2 cellular contexts compared by ENCODE assay signal in the genomic region with DNA sequence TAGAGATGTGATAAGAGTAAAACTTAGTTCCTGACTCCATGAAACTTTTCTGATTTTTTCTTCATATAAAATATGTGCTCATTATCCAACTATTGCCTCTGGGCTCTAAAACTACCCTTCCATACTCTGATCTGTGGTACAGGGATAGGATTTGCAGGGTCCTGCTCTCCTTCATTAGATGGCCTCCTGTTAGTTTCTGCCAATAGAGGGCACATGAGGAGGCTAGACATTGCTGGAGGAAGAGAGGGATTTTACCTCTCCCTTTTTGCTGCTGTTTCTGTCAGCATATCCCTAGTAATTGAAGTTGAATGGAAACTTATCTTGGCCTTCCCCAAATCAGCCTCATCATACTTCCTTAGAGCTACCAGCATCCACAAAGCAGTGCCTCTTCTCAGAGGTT.
TF ChIP-seq lines count a peak whose summit lies in the region.

No MANE protein-coding gene starts in this region.

TF ChIP-seq in SK-N-SH, 30 proteins besides CTCF, POLR2A, EP300 and RAD21 (continued from another document):
- TF ChIP-seq, protein P1, sequence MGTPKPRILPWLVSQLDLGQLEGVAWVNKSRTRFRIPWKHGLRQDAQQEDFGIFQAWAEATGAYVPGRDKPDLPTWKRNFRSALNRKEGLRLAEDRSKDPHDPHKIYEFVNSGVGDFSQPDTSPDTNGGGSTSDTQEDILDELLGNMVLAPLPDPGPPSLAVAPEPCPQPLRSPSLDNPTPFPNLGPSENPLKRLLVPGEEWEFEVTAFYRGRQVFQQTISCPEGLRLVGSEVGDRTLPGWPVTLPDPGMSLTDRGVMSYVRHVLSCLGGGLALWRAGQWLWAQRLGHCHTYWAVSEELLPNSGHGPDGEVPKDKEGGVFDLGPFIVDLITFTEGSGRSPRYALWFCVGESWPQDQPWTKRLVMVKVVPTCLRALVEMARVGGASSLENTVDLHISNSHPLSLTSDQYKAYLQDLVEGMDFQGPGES (IDR thresholded peaks at IDR 0.05; ENCODE audit: low read depth, low read length), result no peak
- no peak for TF ChIP-seq TEAD4 (IDR thresholded peaks at IDR 0.05; ENCODE audit: borderline replicate concordance, insufficient read depth)
- TF ChIP-seq, protein P2, sequence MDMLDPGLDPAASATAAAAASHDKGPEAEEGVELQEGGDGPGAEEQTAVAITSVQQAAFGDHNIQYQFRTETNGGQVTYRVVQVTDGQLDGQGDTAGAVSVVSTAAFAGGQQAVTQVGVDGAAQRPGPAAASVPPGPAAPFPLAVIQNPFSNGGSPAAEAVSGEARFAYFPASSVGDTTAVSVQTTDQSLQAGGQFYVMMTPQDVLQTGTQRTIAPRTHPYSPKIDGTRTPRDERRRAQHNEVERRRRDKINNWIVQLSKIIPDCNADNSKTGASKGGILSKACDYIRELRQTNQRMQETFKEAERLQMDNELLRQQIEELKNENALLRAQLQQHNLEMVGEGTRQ (IDR thresholded peaks at IDR 0.05; ENCODE audit: borderline replicate concordance, low read depth, low read length), result no peak
- no peak for TF ChIP-seq NFIC (IDR thresholded peaks at IDR 0.05; ENCODE audit: borderline replicate concordance)
- no peak for TF ChIP-seq GABPA (IDR thresholded peaks at IDR 0.05; ENCODE audit: low read depth)
- TF ChIP-seq JUND (IDR thresholded peaks at IDR 0.05), result no peak
- TF ChIP-seq EZH2phosphoT487 (IDR thresholded peaks at IDR 0.05; ENCODE audit: borderline replicate concordance, low read depth), result no peak
- TF ChIP-seq TCF12 (IDR thresholded peaks at IDR 0.05), result no peak

TF ChIP-seq in SK-N-SH treated with all-trans-retinoic acid at 6 μM for 48 hours, 23 proteins besides CTCF, POLR2A, EP300 and RAD21 (continued from another document):
- TF ChIP-seq, protein P3, sequence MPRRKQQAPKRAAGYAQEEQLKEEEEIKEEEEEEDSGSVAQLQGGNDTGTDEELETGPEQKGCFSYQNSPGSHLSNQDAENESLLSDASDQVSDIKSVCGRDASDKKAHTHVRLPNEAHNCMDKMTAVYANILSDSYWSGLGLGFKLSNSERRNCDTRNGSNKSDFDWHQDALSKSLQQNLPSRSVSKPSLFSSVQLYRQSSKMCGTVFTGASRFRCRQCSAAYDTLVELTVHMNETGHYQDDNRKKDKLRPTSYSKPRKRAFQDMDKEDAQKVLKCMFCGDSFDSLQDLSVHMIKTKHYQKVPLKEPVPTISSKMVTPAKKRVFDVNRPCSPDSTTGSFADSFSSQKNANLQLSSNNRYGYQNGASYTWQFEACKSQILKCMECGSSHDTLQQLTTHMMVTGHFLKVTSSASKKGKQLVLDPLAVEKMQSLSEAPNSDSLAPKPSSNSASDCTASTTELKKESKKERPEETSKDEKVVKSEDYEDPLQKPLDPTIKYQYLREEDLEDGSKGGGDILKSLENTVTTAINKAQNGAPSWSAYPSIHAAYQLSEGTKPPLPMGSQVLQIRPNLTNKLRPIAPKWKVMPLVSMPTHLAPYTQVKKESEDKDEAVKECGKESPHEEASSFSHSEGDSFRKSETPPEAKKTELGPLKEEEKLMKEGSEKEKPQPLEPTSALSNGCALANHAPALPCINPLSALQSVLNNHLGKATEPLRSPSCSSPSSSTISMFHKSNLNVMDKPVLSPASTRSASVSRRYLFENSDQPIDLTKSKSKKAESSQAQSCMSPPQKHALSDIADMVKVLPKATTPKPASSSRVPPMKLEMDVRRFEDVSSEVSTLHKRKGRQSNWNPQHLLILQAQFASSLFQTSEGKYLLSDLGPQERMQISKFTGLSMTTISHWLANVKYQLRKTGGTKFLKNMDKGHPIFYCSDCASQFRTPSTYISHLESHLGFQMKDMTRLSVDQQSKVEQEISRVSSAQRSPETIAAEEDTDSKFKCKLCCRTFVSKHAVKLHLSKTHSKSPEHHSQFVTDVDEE (CRISPR knock-in tag; IDR thresholded peaks at IDR 0.05), result no peak
- no peak for TF ChIP-seq ZNF70 (CRISPR knock-in tag; IDR thresholded peaks at IDR 0.05)
- TF ChIP-seq ZNF8 (CRISPR knock-in tag; IDR thresholded peaks at IDR 0.05), result no peak
- TF ChIP-seq SNAI2 (CRISPR knock-in tag; IDR thresholded peaks at IDR 0.05), result no peak
- no peak for TF ChIP-seq TOX (CRISPR knock-in tag; IDR thresholded peaks at IDR 0.05; ENCODE audit: borderline replicate concordance)
- TF ChIP-seq, protein P4, sequence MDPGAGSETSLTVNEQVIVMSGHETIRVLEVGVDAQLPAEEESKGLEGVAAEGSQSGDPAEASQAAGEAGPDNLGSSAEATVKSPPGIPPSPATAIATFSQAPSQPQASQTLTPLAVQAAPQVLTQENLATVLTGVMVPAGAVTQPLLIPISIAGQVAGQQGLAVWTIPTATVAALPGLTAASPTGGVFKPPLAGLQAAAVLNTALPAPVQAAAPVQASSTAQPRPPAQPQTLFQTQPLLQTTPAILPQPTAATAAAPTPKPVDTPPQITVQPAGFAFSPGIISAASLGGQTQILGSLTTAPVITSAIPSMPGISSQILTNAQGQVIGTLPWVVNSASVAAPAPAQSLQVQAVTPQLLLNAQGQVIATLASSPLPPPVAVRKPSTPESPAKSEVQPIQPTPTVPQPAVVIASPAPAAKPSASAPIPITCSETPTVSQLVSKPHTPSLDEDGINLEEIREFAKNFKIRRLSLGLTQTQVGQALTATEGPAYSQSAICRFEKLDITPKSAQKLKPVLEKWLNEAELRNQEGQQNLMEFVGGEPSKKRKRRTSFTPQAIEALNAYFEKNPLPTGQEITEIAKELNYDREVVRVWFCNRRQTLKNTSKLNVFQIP (CRISPR knock-in tag; IDR thresholded peaks at IDR 0.05; ENCODE audit: borderline replicate concordance, low read depth), result no peak
